23 cellular contexts compared by ENCODE assay signal in genomic region chr17:704111-704864, GRCh38. TPM values are rescaled to one million over a fixed set of nuclear protein-coding genes. Genes with fewer than 3 reads are reported as not detected.
DNase-seq lines count a peak whose midpoint lies in the region; ATAC-seq and TF ChIP-seq lines count a peak whose summit lies in the region.
"Had no signal": no experiment of that assay in that cellular context is flagged by ENCODE, and none has a peak within 500 bp of the region (broad histone marks: within the 10 kb centered on the region; RNA-seq: fewer than 3 reads in every experiment).

No MANE protein-coding gene starts in this region.

- H3K27me3 ChIP-seq in Panc1 (ENCODE audit: control insufficient read depth, insufficient read depth, low read length) (no peaks in the 10 kb centered on the region), heart left ventricle (no peaks in the 10 kb centered on the region)
- H3K27me3 ChIP-seq: BLaER1 treated with 17β-estradiol and CSF1 and Interleukin-3, amounts not matched to agents 10 nM and 100 nM; colonic mucosa; uterus had no signal

- H3K9me3 ChIP-seq in Panc1 (ENCODE audit: control insufficient read depth, insufficient read depth, low read depth, low read length) (no peaks in the 10 kb centered on the region), heart left ventricle (no peaks in the 10 kb centered on the region)
- H3K9me3 ChIP-seq: BLaER1 treated with 17β-estradiol and CSF1 and Interleukin-3, amounts not matched to agents 10 nM and 100 nM; colonic mucosa; psoas muscle; uterus had no signal

- H3K4me1 Mint-ChIP-seq in stimulated activated effector memory CD8-positive, alpha-beta T cell treated with anti-CD3 and anti-CD28 coated beads, Interleukin-12 subunit alpha, Interleukin-12 subunit beta, amount 100 ng/mL, for 72 hours, result peaks cover 16% of the 10 kb centered on the region
- H3K4me1 Mint-ChIP-seq: nephron progenitor cell had no signal

- peak overlapping the region; percentile 55 for H3K27ac Mint-ChIP-seq in stimulated activated effector memory CD8-positive, alpha-beta T cell treated with anti-CD3 and anti-CD28 coated beads, Interleukin-12 subunit alpha, Interleukin-12 subunit beta, amount 100 ng/mL, for 72 hours
- H3K27ac Mint-ChIP-seq: activated CD4-positive, alpha-beta T cell treated with anti-CD3 and anti-CD28 coated beads, Interleukin-2, amount 10 ng/mL, durations not matched to agents 7 days and 5 days; activated naive CD4-positive, alpha-beta T cell treated with anti-CD3 and anti-CD28 coated beads, Interleukin-2, amount 50 U/mL, for 24 hours; mesothelial cell of epicardium; nephron progenitor cell had no signal

- no peak for ATAC-seq in Panc1
- peak in 3 of 4 donors; percentile 45 to 48 (median 47) for ATAC-seq in heart left ventricle
- no peak for ATAC-seq in stimulated activated effector memory CD8-positive, alpha-beta T cell treated with anti-CD3 and anti-CD28 coated beads, Interleukin-12 subunit alpha, Interleukin-12 subunit beta, amount 100 ng/mL, for 72 hours
- no peak for ATAC-seq in HG02588 (IDR thresholded peaks at IDR 0.05; ENCODE audit: unreplicated experiment)
- ATAC-seq: psoas muscle had no signal

- H3K4me3 Mint-ChIP-seq in stimulated activated effector memory CD8-positive, alpha-beta T cell treated with anti-CD3 and anti-CD28 coated beads, Interleukin-12 subunit alpha, Interleukin-12 subunit beta, amount 100 ng/mL, for 72 hours, result no peak overlapping the region
- H3K4me3 Mint-ChIP-seq: activated CD4-positive, alpha-beta T cell treated with anti-CD3 and anti-CD28 coated beads, Interleukin-2, amount 10 ng/mL, durations not matched to agents 7 days and 5 days; activated naive CD4-positive, alpha-beta T cell treated with anti-CD3 and anti-CD28 coated beads, Interleukin-2, amount 50 U/mL, for 24 hours; mesothelial cell of epicardium; nephron progenitor cell had no signal

- 51 to 61% (median 57%) methylated on average over 4 of the region's 4 CpGs for WGBS in heart left ventricle, 4 donors

- H3K27ac ChIP-seq in Panc1 (ENCODE audit: low read length), result no peak overlapping the region
- no peak overlapping the region for H3K27ac ChIP-seq in heart left ventricle
- H3K27ac ChIP-seq: BLaER1 treated with 17β-estradiol and CSF1 and Interleukin-3, amounts not matched to agents 10 nM and 100 nM; colonic mucosa; psoas muscle; uterus had no signal

- H3K36me3 ChIP-seq in Panc1 (ENCODE audit: control insufficient read depth, insufficient read depth, low read length), result peaks cover 2% of the 10 kb centered on the region
- peaks cover 0 to 51% (median 28%) of the 10 kb centered on the region in 9 donors for H3K36me3 ChIP-seq in heart left ventricle
- H3K36me3 ChIP-seq: uterus had no signal

- H3K9me3 Mint-ChIP-seq in stimulated activated effector memory CD8-positive, alpha-beta T cell treated with anti-CD3 and anti-CD28 coated beads, Interleukin-12 subunit alpha, Interleukin-12 subunit beta, amount 100 ng/mL, for 72 hours, result no peaks in the 10 kb centered on the region
- H3K9me3 Mint-ChIP-seq: activated CD4-positive, alpha-beta T cell treated with anti-CD3 and anti-CD28 coated beads, Interleukin-2, amount 10 ng/mL, durations not matched to agents 7 days and 5 days; activated naive CD4-positive, alpha-beta T cell treated with anti-CD3 and anti-CD28 coated beads, Interleukin-2, amount 50 U/mL, for 24 hours; mesothelial cell of epicardium; nephron progenitor cell had no signal

- POLR2A ChIA-PET in Panc1 (lab: Charles Lee), result interaction anchor here (0.6 kb wide), 1 partner anchor 280 kb away, joined by 11 read pairs; no protein-coding TSS in a partner anchor

- intact Hi-C loops in Panc1 (cut with micrococcal nuclease; ENCODE audit: unreplicated experiment) (no loop called here), heart left ventricle (cut with DNase I) (loop anchor here in 5 of 10 donors (5.0 kb wide), 3 partner anchors 292 to 562 kb away; a partner anchor contains a TSS)

- H3K4me3 ChIP-seq in Panc1 (ENCODE audit: low read depth in 2 of 2, low read length in 2 of 2) (no peak overlapping the region), heart left ventricle (no peak overlapping the region)
- H3K4me3 ChIP-seq: BLaER1 treated with 17β-estradiol and CSF1 and Interleukin-3, amounts not matched to agents 10 nM and 100 nM; colonic mucosa; psoas muscle; uterus had no signal

- in situ Hi-C loops in Panc1 (cut with HindIII; ENCODE audit: low pct_unique_long_range_greater_than_20kb, low sequenced_read_pairs), result no loop called here

- TF ChIP-seq CTCF in Panc1 (IDR thresholded peaks at IDR 0.05) (no peak), heart left ventricle (IDR thresholded peaks at IDR 0.05) (no peak)

- peak; percentile 22 for DNase-seq in activated effector memory CD4-positive, alpha-beta T cell treated with anti-CD3 and anti-CD28 coated beads, Interleukin-2, amount 50 U/mL, for 16 hours
- DNase-seq in activated effector memory CD4-positive, alpha-beta T cell treated with Interleukin-2 at 50 U/mL for 16 hours, result no peak
- no peak for DNase-seq in Panc1 (ENCODE audit: low read depth, low spot score)
- no peak for DNase-seq in heart left ventricle
- no peak for DNase-seq in stimulated activated effector memory CD8-positive, alpha-beta T cell treated with anti-CD3 and anti-CD28 coated beads, Interleukin-12 subunit alpha, Interleukin-12 subunit beta, amount 100 ng/mL, for 72 hours (ENCODE audit: low spot score in 2 of 2)
- no peak for DNase-seq in NCI-H1694 (lab: John Stamatoyannopoulos, UW)
- DNase-seq in NOMO-1 treated with DMSO at 0.1 percent for 48 hours (lab: John Stamatoyannopoulos, UW; ENCODE audit: unreplicated experiment), result no peak
- DNase-seq: activated CD4-positive, alpha-beta T cell treated with anti-CD3 and anti-CD28 coated beads, Interleukin-2, amount 10 ng/mL, durations not matched to agents 7 days and 5 days; colonic mucosa; KG1; NCI-H1092; NCI-H2081; NCI-H524; nephron progenitor cell; psoas muscle; small intestine; stimulated activated CD4-positive, alpha-beta T cell treated with anti-CD3 and anti-CD28 coated beads, Interleukin-4, amount 100 ng/mL, for 1 hour; T-helper 1 cell; uterus had no signal

- no peak for TF ChIP-seq POLR2A in heart left ventricle (IDR thresholded peaks at IDR 0.05)

- no peaks in the 10 kb centered on the region for H3K4me1 ChIP-seq in Panc1 (ENCODE audit: control insufficient read depth, insufficient read depth, low read length)
- peaks cover 0 to 33% (median 8%) of the 10 kb centered on the region in 12 donors for H3K4me1 ChIP-seq in heart left ventricle
- H3K4me1 ChIP-seq: uterus had no signal

- CTCF ChIA-PET in Panc1 (lab: Charles Lee), result no interaction called here

- BruUV-seq in Panc1 (replicated peaks; lab: Mats Ljungman, UMichigan), result TSS peak; percentile 17

- H3K36me3 Mint-ChIP-seq in stimulated activated effector memory CD8-positive, alpha-beta T cell treated with anti-CD3 and anti-CD28 coated beads, Interleukin-12 subunit alpha, Interleukin-12 subunit beta, amount 100 ng/mL, for 72 hours, result peaks cover 59% of the 10 kb centered on the region

RNA-seq across cellular contexts. Expression of gene VPS53, which starts 10.4 kb away (rescaled TPM):
- total RNA-seq in Panc1 (2021; ENCODE audit: unreplicated experiment) (61.5 TPM), heart left ventricle (10 to 100 TPM; 11.0 to 50.5 (median 40.2) TPM)
- 42.5 TPM for polyA plus RNA-seq in Panc1 (2012; ENCODE audit: insufficient read length)
- 10 to 100 TPM in 1 of 2 donors, 1 to 10 TPM in 1; 7.8 to 14.7 TPM for polyA plus RNA-seq in heart left ventricle

RNA-seq across cellular contexts. Expression of gene TLCD3A, which starts 28.1 kb away (rescaled TPM):
- 30.4 TPM for total RNA-seq in Panc1 (2021; ENCODE audit: unreplicated experiment)
- 39.1 TPM for polyA plus RNA-seq in Panc1 (2012; ENCODE audit: insufficient read length)
- total RNA-seq in heart left ventricle, result 1 to 10 TPM; 1.5 to 4.7 (median 2.9) TPM
- polyA plus RNA-seq in heart left ventricle, result 1 to 10 TPM in 1 of 2 donors, under 1 TPM in 1; 0.76 to 3.3 TPM

RNA-seq across cellular contexts. Expression of gene GEMIN4, which starts 47.8 kb away (rescaled TPM):
- 34.9 TPM for total RNA-seq in Panc1 (2021; ENCODE audit: unreplicated experiment)
- 19.7 TPM for polyA plus RNA-seq in Panc1 (2012; ENCODE audit: insufficient read length)
- 10 to 100 TPM in 5 of 9 donors, 1 to 10 TPM in 4; 8.7 to 20.8 (median 10.7) TPM for total RNA-seq in heart left ventricle
- polyA plus RNA-seq in heart left ventricle, result 1 to 10 TPM; 3.2 to 9.0 TPM

Comparison
In these comparisons a context has a peak if more than half of its experiments do, and no peak if none do; other contexts are left out.
1. ATAC-seq: peak in heart left ventricle (3 of 4); none in Panc1 (single experiment), stimulated activated effector memory CD8-positive, alpha-beta T cell treated with anti-CD3 and anti-CD28 coated beads, Interleukin-12 subunit alpha, Interleukin-12 subunit beta, amount 100 ng/mL, for 72 hours (single experiment) and HG02588 (single experiment).